2 cellular contexts compared by ENCODE assay signal in the genomic region with DNA sequence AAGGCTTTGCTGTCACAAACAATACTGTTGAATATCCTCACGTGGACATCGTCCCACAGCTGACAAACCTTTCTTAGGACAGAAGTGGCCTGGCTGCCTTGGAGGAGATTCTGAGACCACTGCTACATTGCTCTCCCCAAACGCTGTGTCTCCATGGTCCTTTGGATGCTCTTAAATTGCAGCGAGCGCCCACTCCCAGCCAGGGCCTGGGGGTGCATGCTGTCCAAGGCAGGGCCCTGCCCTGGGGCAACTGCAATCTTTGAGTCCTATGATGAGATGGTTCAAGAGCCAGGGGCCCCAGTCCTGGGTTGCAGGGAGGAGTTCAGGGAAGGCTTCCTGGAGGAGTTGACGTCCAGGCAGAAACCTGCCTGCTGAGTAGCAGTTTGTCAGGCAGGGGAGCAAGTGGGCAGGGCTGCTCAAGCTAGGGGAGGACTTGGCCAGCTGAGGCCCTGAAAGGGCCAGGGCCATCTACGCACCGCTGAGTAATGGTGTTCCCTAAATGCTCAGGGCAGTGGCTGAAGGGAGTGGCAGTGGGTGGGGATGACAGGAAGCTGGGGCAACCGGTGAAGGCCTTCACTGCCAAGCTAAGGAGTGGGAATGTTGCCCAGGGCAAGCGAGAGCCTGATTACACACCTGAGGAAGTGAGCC.
A peak's percentile ranks its signal among the peaks of the same experiment; 100 is the strongest.
TF ChIP-seq lines count a peak whose summit lies in the region.

No MANE protein-coding gene starts in this region.

TF ChIP-seq in K562, 482 proteins besides CTCF, POLR2A, EP300 and RAD21:
- peak; percentile 81 for TF ChIP-seq ZFP36 (IDR thresholded peaks at IDR 0.05; ENCODE audit: low read depth, low read length, partially characterized antibody)
- TF ChIP-seq ARID2 (IDR thresholded peaks at IDR 0.05): no peak

TF ChIP-seq in HepG2, 621 proteins besides CTCF, POLR2A, EP300 and RAD21:
- TF ChIP-seq, protein P1, sequence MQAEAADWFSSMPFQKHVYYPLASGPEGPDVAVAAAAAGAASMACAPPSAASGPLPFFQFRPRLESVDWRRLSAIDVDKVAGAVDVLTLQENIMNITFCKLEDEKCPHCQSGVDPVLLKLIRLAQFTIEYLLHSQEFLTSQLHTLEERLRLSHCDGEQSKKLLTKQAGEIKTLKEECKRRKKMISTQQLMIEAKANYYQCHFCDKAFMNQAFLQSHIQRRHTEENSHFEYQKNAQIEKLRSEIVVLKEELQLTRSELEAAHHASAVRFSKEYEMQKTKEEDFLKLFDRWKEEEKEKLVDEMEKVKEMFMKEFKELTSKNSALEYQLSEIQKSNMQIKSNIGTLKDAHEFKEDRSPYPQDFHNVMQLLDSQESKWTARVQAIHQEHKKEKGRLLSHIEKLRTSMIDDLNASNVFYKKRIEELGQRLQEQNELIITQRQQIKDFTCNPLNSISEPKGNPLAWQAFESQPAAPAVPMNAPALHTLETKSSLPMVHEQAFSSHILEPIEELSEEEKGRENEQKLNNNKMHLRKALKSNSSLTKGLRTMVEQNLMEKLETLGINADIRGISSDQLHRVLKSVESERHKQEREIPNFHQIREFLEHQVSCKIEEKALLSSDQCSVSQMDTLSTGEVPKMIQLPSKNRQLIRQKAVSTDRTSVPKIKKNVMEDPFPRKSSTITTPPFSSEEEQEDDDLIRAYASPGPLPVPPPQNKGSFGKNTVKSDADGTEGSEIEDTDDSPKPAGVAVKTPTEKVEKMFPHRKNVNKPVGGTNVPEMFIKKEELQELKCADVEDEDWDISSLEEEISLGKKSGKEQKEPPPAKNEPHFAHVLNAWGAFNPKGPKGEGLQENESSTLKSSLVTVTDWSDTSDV (CRISPR knock-in tag; IDR thresholded peaks at IDR 0.05): no peak
- TF ChIP-seq EEA1 (CRISPR knock-in tag; IDR thresholded peaks at IDR 0.05; ENCODE audit: borderline replicate concordance) (no peak), CBX5 (CRISPR knock-in tag; IDR thresholded peaks at IDR 0.05; ENCODE audit: borderline replicate concordance) (no peak), POLR2AphosphoS2 (IDR thresholded peaks at IDR 0.05; ENCODE audit: low read depth, low read length) (peak; percentile 40; the same call in 1 of the 2 replicates), SIN3B (IDR thresholded peaks at IDR 0.05; ENCODE audit: low read length) (no peak)
- TF ChIP-seq, protein P2, sequence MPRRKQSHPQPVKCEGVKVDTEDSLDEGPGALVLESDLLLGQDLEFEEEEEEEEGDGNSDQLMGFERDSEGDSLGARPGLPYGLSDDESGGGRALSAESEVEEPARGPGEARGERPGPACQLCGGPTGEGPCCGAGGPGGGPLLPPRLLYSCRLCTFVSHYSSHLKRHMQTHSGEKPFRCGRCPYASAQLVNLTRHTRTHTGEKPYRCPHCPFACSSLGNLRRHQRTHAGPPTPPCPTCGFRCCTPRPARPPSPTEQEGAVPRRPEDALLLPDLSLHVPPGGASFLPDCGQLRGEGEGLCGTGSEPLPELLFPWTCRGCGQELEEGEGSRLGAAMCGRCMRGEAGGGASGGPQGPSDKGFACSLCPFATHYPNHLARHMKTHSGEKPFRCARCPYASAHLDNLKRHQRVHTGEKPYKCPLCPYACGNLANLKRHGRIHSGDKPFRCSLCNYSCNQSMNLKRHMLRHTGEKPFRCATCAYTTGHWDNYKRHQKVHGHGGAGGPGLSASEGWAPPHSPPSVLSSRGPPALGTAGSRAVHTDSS (CRISPR knock-in tag; conservative IDR thresholded peaks at IDR 0.05): no peak
